Comparison of ENCODE assay signal across 1 cellular context in genomic region chr17:2275722-2276121, GRCh38.
TF ChIP-seq lines count a peak whose summit lies in the region.

No MANE protein-coding gene starts in this region.

TF ChIP-seq in WTC11, 78 proteins besides CTCF, POLR2A, EP300 and RAD21 (continued from another document):
- TF ChIP-seq IRF1 (CRISPR knock-in tag; IDR thresholded peaks at IDR 0.05) (no peak), ZNF219 (CRISPR knock-in tag; IDR thresholded peaks at IDR 0.05; ENCODE audit: borderline replicate concordance) (no peak), GRHL2 (CRISPR knock-in tag; IDR thresholded peaks at IDR 0.05; ENCODE audit: insufficient replicate concordance, severe bottlenecking) (no peak), HMGA2 (CRISPR knock-in tag; IDR thresholded peaks at IDR 0.05) (no peak), HMGXB4 (CRISPR knock-in tag; IDR thresholded peaks at IDR 0.05) (no peak), JUN (CRISPR knock-in tag; IDR thresholded peaks at IDR 0.05) (no peak), ESRRA (CRISPR knock-in tag; IDR thresholded peaks at IDR 0.05; ENCODE audit: borderline replicate concordance) (no peak), TCF7 (CRISPR knock-in tag; IDR thresholded peaks at IDR 0.05; ENCODE audit: low read depth) (no peak), ZNF423 (CRISPR knock-in tag; IDR thresholded peaks at IDR 0.05) (no peak), ZNF317 (CRISPR knock-in tag; IDR thresholded peaks at IDR 0.05; ENCODE audit: borderline replicate concordance, low read depth) (no peak)
